In the genomic region with DNA sequence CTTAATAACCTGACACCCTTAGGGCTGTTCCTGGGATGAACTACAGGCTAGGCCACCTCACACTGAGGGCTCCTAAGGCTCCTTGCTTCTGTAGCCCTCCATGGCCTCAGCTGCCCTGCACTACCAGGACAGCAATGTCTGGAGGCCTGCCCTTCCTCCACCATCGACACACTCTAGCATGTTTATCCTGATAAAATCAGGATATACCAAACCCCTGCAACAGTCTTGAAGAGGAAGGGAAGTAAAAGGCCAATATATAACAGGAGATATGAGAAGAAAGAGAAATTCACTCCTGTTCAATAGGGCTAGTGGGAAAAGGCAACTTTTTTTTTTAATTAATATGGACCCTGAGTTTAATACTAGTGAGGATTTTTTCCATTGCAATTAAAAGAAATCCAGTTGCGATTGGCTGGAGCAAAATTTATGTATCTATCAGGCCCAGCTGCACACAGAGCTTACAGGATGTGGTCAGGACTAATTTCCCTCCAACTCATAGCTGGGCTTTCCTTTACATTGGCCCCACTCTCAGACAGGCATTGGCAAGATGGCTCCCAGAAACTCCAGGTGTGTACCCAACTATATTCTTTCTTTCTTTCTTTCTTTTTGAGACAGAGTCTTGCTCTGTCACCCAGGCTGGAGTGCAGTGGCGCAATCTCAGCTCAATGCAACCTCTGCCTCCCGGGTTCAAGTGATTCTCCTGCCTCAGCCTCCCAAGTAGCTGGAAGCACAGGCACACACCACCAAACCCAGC, we compare ENCODE assay signal across 10 cellular contexts. TPM values are rescaled to one million over a fixed set of nuclear protein-coding genes. Genes with fewer than 3 reads are reported as not detected.
DNase-seq lines count a peak whose midpoint lies in the region; ATAC-seq and TF ChIP-seq lines count a peak whose summit lies in the region.
"Had no signal": no experiment of that assay in that cellular context is flagged by ENCODE, and none has a peak within 500 bp of the region (broad histone marks: within the 10 kb centered on the region; RNA-seq: fewer than 3 reads in every experiment).

No MANE protein-coding gene starts in this region.

- peak overlapping the region; percentile 45 for H3K9ac ChIP-seq in DND-41 (ENCODE audit: low read depth, low read length)

- no peaks in the 10 kb centered on the region for H3K79me2 ChIP-seq in DND-41 (ENCODE audit: insufficient read depth, low read length)

- peak overlapping the region; percentile 44 for H3K4me2 ChIP-seq in DND-41 (ENCODE audit: insufficient read depth, low read length)

- peaks cover 31 to 44% (median 42%) of the 10 kb centered on the region in 3 donors for H3K4me1 Mint-ChIP-seq in T-cell

- POLR2A ChIA-PET in T-cell (lab: Charles Lee) = no interaction called here

- H4K20me1 ChIP-seq in DND-41 (ENCODE audit: insufficient read depth, low read length) = no peaks in the 10 kb centered on the region

- no peaks in the 10 kb centered on the region for H3K27me3 Mint-ChIP-seq in T-cell

- H3K36me3 ChIP-seq in DND-41 (ENCODE audit: insufficient read depth, low read length) = no peaks in the 10 kb centered on the region
- H3K36me3 ChIP-seq: cardiac muscle cell, tibial nerve had no signal

- peak; percentile 99 for ATAC-seq in DND-41 (ENCODE audit: insufficient read depth, low read depth)
- peak; percentile 54 for ATAC-seq in HG02610 (IDR thresholded peaks at IDR 0.05; ENCODE audit: unreplicated experiment)
- ATAC-seq in T-cell (replicated peaks in 1 of 4) = peak; percentile 44 to 78 (median 60)

- no peak for TF ChIP-seq CTCF in DND-41 (IDR thresholded peaks at IDR 0.05; ENCODE audit: borderline replicate concordance, extremely low read depth, low read length, poor library complexity, severe bottlenecking)

- no peaks in the 10 kb centered on the region for H3K27me3 ChIP-seq in DND-41 (ENCODE audit: insufficient read depth, low read length, poor library complexity)
- H3K27me3 ChIP-seq: tibial nerve had no signal

- peak overlapping the region; percentile 39 to 72 for H3K27ac Mint-ChIP-seq in T-cell

- no peak overlapping the region for H2AFZ ChIP-seq in DND-41 (ENCODE audit: low read depth, low read length)

- no peaks in the 10 kb centered on the region for H3K9me3 Mint-ChIP-seq in T-cell

- H3K9me3 ChIP-seq in DND-41 (ENCODE audit: insufficient read depth, low read length, severe bottlenecking) = no peaks in the 10 kb centered on the region
- H3K9me3 ChIP-seq: tibial nerve had no signal

- DNase-seq in DND-41 (peak; percentile 86), T-cell (no peak), glomerular visceral epithelial cell (ENCODE audit: extremely low spot score) (peak; percentile 24), NCI-H1417 (lab: John Stamatoyannopoulos, UW) (no peak), NCI-H1048 (lab: John Stamatoyannopoulos, UW) (no peak), NCI-H748 treated with DMSO at 0.1 percent for 48 hours (lab: John Stamatoyannopoulos, UW) (no peak)
- DNase-seq: H9 had no signal

- peak overlapping the region in 1 of 2 experiments; percentile 26; a peak in 2 of 4 replicates for H3K4me3 ChIP-seq in DND-41 (ENCODE audit: low read depth in 1 of 2, low read length in 2 of 2)
- H3K4me3 ChIP-seq: cardiac muscle cell, tibial nerve had no signal

- CTCF ChIA-PET in T-cell (lab: Charles Lee) = interaction anchor here (0.6 to 1.3 kb wide), 3 partner anchors 10 to 949 kb away, joined by 3 to 4 read pairs (median 3); no protein-coding TSS in a partner anchor

- H3K4me1 ChIP-seq in DND-41 (ENCODE audit: insufficient read depth, low read length) = peaks cover 51% of the 10 kb centered on the region

- no peaks in the 10 kb centered on the region for H3K36me3 Mint-ChIP-seq in T-cell

- peak overlapping the region; percentile 94 for H3K27ac ChIP-seq in DND-41 (ENCODE audit: low read length)
- H3K27ac ChIP-seq: cardiac muscle cell, tibial nerve had no signal

- H3K4me3 Mint-ChIP-seq in T-cell = no peak overlapping the region
- H3K4me3 Mint-ChIP-seq: H9 had no signal

RNA-seq across cellular contexts. Expression of a gene that starts 13.5 kb away (rescaled TPM):
- 10 to 100 TPM; 45.5 to 93.1 (median 84.9) TPM for total RNA-seq in T-cell

Comparison
In these comparisons a context has a peak if more than half of its experiments do, and no peak if none do; other contexts are left out.
1. DNase-seq: peak in DND-41 (single experiment) and glomerular visceral epithelial cell (single experiment); none in T-cell (0 of 34), NCI-H1417 (0 of 3), NCI-H1048 (single experiment) and NCI-H748 treated with DMSO at 0.1 percent for 48 hours (single experiment).
2. Peak in every context shown above with its lines, with median percentiles within 50 percentile points of each other: ATAC-seq.